13 cellular contexts compared by ENCODE assay signal in the genomic region with DNA sequence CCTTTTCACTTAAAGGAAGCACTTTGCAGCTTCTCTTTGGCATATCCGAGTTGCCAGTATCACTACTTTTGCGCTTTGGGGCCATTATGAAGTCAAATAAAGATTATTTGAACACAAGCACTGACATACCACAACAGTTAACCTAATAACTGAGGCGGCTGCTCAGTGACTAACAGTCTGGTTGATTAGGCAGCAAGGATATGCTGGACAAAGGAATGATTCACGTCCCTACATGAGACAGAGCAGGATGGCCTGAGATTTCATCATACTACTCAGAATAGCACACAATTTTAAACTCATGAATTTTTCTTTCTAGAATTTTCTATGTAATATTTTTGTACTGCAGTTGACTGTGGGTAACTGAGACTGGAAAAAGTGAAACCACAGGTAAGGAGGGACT. TPM values are rescaled to one million over a fixed set of nuclear protein-coding genes. Genes with fewer than 3 reads are reported as not detected.
A peak's percentile ranks its signal among the peaks of the same experiment; 100 is the strongest.
DNase-seq lines count a peak whose midpoint lies in the region; ATAC-seq, FAIRE-seq and TF ChIP-seq lines count a peak whose summit lies in the region.
"Had no signal": no experiment of that assay in that cellular context is flagged by ENCODE, and none has a peak within 500 bp of the region (broad histone marks: within the 10 kb centered on the region; RNA-seq: fewer than 3 reads in every experiment).

No MANE protein-coding gene starts in this region.

- no peak for FAIRE-seq in frontal cortex (lab: Jason Lieb, UNC)

- no peaks in the 10 kb centered on the region for H3K36me3 ChIP-seq in mesodermal cell (ENCODE audit: control insufficient read depth, insufficient read depth, low read length)
- H3K36me3 ChIP-seq: neutrophil, tibial nerve had no signal

- no peak for ATAC-seq in GM21529 (IDR thresholded peaks at IDR 0.05; ENCODE audit: unreplicated experiment)

- H3K4me3 ChIP-seq in choroid plexus epithelial cell (ENCODE audit: low read depth, low read length) (no peak overlapping the region), mesodermal cell (ENCODE audit: extremely low read depth, insufficient read depth, low read length, poor library complexity, severe bottlenecking) (no peak overlapping the region)
- H3K4me3 ChIP-seq: coronary artery, tibial nerve had no signal

- H3K9me3 ChIP-seq in mesodermal cell (ENCODE audit: control insufficient read depth, low read length) = no peaks in the 10 kb centered on the region
- H3K9me3 ChIP-seq: neutrophil, tibial nerve had no signal

- H3K4me1 ChIP-seq in mesodermal cell (ENCODE audit: control insufficient read depth, insufficient read depth, low read length, poor library complexity, severe bottlenecking) = peaks cover 20% of the 10 kb centered on the region
- H3K4me1 ChIP-seq: tibial nerve had no signal

- 83 to 92% methylated on average over 2 to 3 of the region's 4 CpGs for WGBS in mesodermal cell (ENCODE audit: insufficient coverage in 2 of 2), 2 experiments

- no peak for TF ChIP-seq CTCF in choroid plexus epithelial cell (conservative IDR thresholded peaks at IDR 0.05; ENCODE audit: low read depth, low read length)

- DNase-seq in COLO829 (ENCODE audit: low spot score) (peak; percentile 35), NCI-H226 (peak; percentile 90), choroid plexus epithelial cell (ENCODE audit: low read depth) (peak; percentile 96), NCI-H2029 (lab: John Stamatoyannopoulos, UW) (no peak), NCI-H510A (lab: John Stamatoyannopoulos, UW) (no peak), frontal cortex (ENCODE audit: low spot score in 2 of 2) (no peak)
- DNase-seq: H7; NK-92 treated with Interleukin-12 subunit alpha and Interleukin-12 subunit beta, amount 100 ng/mL, for 24 hours had no signal

- peak overlapping the region; percentile 77 for H3K27ac ChIP-seq in mesodermal cell (ENCODE audit: low read depth, low read length, severe bottlenecking)
- H3K27ac ChIP-seq: coronary artery, neutrophil, tibial nerve had no signal

RNA-seq across cellular contexts. Expression of gene E2F7, which starts 56.9 kb away (rescaled TPM):
- 12.5 TPM for polyA plus RNA-seq in mesodermal cell (2013, experiment 1 of 2)
- polyA plus RNA-seq in mesodermal cell (2013, experiment 2 of 2) = 8.0 TPM
- total RNA-seq in frontal cortex = 1.2 TPM

Comparison
In these comparisons a context has a peak if more than half of its experiments do, and no peak if none do; other contexts are left out.
1. DNase-seq: peak in COLO829 (single experiment), NCI-H226 (single experiment) and choroid plexus epithelial cell (single experiment); none in NCI-H2029 (single experiment), NCI-H510A (single experiment) and frontal cortex (0 of 2).